17 cellular contexts compared by ENCODE assay signal in genomic region chr5:83149671-83150070, GRCh38.
DNase-seq lines count a peak whose midpoint lies in the region; TF ChIP-seq lines count a peak whose summit lies in the region.
"Had no signal": no experiment of that assay in that cellular context is flagged by ENCODE, and none has a peak within 500 bp of the region (broad histone marks: within the 10 kb centered on the region; RNA-seq: fewer than 3 reads in every experiment).

No MANE protein-coding gene starts in this region.

- TF ChIP-seq CTCF in fibroblast of mammary gland (conservative IDR thresholded peaks at IDR 0.05; ENCODE audit: control insufficient read depth, insufficient read depth, low read depth, low read length) (no peak), endothelial cell (IDR thresholded peaks at IDR 0.05; ENCODE audit: unreplicated experiment) (no peak), progenitor cell of endocrine pancreas (IDR thresholded peaks at IDR 0.05; ENCODE audit: unreplicated experiment) (no peak)

- H3K4me3 Mint-ChIP-seq in endothelial cell (ENCODE audit: unreplicated experiment) (no peak overlapping the region), progenitor cell of endocrine pancreas (ENCODE audit: low read depth) (no peak overlapping the region)
- H3K4me3 Mint-ChIP-seq: activated CD4-positive, alpha-beta T cell treated with anti-CD3 and anti-CD28 coated beads, Interleukin-2, amount 10 ng/mL, durations not matched to agents 7 days and 5 days had no signal

- DNase-seq in HCEC 1CT (peak; percentile 40), SJCRH30 (peak; percentile 65 to 82), fibroblast of mammary gland (ENCODE audit: low read depth) (peak; percentile 64), skeletal muscle cell (ENCODE audit: low read depth) (peak; percentile 19), endothelial cell (ENCODE audit: low spot score) (no peak), progenitor cell of endocrine pancreas (ENCODE audit: low spot score, unreplicated experiment) (no peak), HT-29 (ENCODE audit: low spot score) (no peak)
- DNase-seq: activated CD4-positive, alpha-beta T cell treated with anti-CD3 and anti-CD28 coated beads, Interleukin-2, amount 10 ng/mL, durations not matched to agents 7 days and 5 days; activated CD8-positive, alpha-beta memory T cell treated with anti-CD3 and anti-CD28 coated beads, Interleukin-2, amount 50 U/mL, for 4 hours; activated effector memory CD4-positive, alpha-beta T cell treated with Interleukin-2 at 50 U/mL for 16 hours; colonic mucosa; mucosa of descending colon; NCI-H1694 treated with DMSO at 0.1 percent for 48 hours; right cardiac atrium; stimulated activated CD4-positive, alpha-beta T cell treated with anti-CD3 and anti-CD28 coated beads, Interleukin-2, amount 100 ng/mL, for 24 hours had no signal

- H3K36me3 Mint-ChIP-seq in endothelial cell (ENCODE audit: low read depth, unreplicated experiment) (no peaks in the 10 kb centered on the region), progenitor cell of endocrine pancreas (ENCODE audit: insufficient read depth) (no peaks in the 10 kb centered on the region)

- H3K9me3 ChIP-seq in SJCRH30 (replicated peaks): no peaks in the 10 kb centered on the region
- H3K9me3 ChIP-seq: colonic mucosa, mucosa of descending colon, neutrophil had no signal

- H3K27ac Mint-ChIP-seq in endothelial cell (ENCODE audit: unreplicated experiment): no peak overlapping the region
- H3K27ac Mint-ChIP-seq in progenitor cell of endocrine pancreas: no peak overlapping the region
- H3K27ac Mint-ChIP-seq: activated CD4-positive, alpha-beta T cell treated with anti-CD3 and anti-CD28 coated beads, Interleukin-2, amount 10 ng/mL, durations not matched to agents 7 days and 5 days had no signal

- no peak overlapping the region for H3K4me3 ChIP-seq in SJCRH30
- no peak overlapping the region for H3K4me3 ChIP-seq in fibroblast of mammary gland (ENCODE audit: control insufficient read depth, low read depth, low read length)
- no peak overlapping the region for H3K4me3 ChIP-seq in skeletal muscle cell (ENCODE audit: low read depth, low read length)
- H3K4me3 ChIP-seq: colonic mucosa, mucosa of descending colon had no signal

- H3K27me3 Mint-ChIP-seq in endothelial cell (ENCODE audit: unreplicated experiment): no peaks in the 10 kb centered on the region
- H3K27me3 Mint-ChIP-seq in progenitor cell of endocrine pancreas: no peaks in the 10 kb centered on the region
- H3K27me3 Mint-ChIP-seq: activated CD4-positive, alpha-beta T cell treated with anti-CD3 and anti-CD28 coated beads, Interleukin-2, amount 10 ng/mL, durations not matched to agents 7 days and 5 days had no signal

- H3K9me3 Mint-ChIP-seq in endothelial cell (ENCODE audit: unreplicated experiment): no peaks in the 10 kb centered on the region
- peaks cover 3% of the 10 kb centered on the region for H3K9me3 Mint-ChIP-seq in progenitor cell of endocrine pancreas (ENCODE audit: low read depth)
- H3K9me3 Mint-ChIP-seq: activated CD4-positive, alpha-beta T cell treated with anti-CD3 and anti-CD28 coated beads, Interleukin-2, amount 10 ng/mL, durations not matched to agents 7 days and 5 days had no signal

- no peaks in the 10 kb centered on the region for H3K4me1 Mint-ChIP-seq in endothelial cell (ENCODE audit: unreplicated experiment)
- peaks cover 23% of the 10 kb centered on the region for H3K4me1 Mint-ChIP-seq in progenitor cell of endocrine pancreas (ENCODE audit: low read depth)

- H3K27me3 ChIP-seq in SJCRH30: no peaks in the 10 kb centered on the region
- H3K27me3 ChIP-seq: colonic mucosa, neutrophil had no signal

- no peaks in the 10 kb centered on the region for H3K36me3 ChIP-seq in SJCRH30
- H3K36me3 ChIP-seq: colonic mucosa, neutrophil had no signal

- H3K4me1 ChIP-seq in SJCRH30: peaks cover 45% of the 10 kb centered on the region
- H3K4me1 ChIP-seq: colonic mucosa had no signal

- no peak overlapping the region for H3K27ac ChIP-seq in SJCRH30
- H3K27ac ChIP-seq: colonic mucosa, neutrophil, RWPE1 had no signal

Comparison
In these comparisons a context has a peak if more than half of its experiments do, and no peak if none do; other contexts are left out.
1. DNase-seq: peak in HCEC 1CT (single experiment), SJCRH30 (2 of 2), fibroblast of mammary gland (single experiment) and skeletal muscle cell (single experiment); none in endothelial cell (single experiment), progenitor cell of endocrine pancreas (single experiment) and HT-29 (single experiment).